19 cellular contexts compared by ENCODE assay signal in the genomic region with DNA sequence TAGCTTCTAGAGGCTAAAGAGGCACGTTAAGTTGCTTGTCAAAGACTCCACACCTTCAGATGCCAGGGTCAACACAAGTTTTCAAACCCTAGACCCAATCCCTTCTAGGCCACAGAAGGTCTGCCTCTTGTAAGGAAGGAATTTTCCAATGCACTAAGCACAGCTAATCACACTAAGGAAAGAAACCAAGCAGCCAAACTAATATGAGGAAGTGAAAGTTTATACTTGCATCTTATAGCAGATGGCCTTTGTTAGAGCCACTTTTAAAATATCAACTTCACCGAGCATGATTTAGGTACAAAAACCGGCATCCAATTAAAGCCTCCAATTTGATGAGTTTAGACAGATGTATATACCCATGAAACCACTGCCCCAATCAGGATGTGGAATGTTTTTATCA. TPM values are rescaled to one million over a fixed set of nuclear protein-coding genes. Genes with fewer than 3 reads are reported as not detected.
A peak's percentile ranks its signal among the peaks of the same experiment; 100 is the strongest.
DNase-seq lines count a peak whose midpoint lies in the region; ATAC-seq, FAIRE-seq and TF ChIP-seq lines count a peak whose summit lies in the region.
"Had no signal": no experiment of that assay in that cellular context is flagged by ENCODE, and none has a peak within 500 bp of the region (broad histone marks: within the 10 kb centered on the region; RNA-seq: fewer than 3 reads in every experiment).

No MANE protein-coding gene starts in this region.

- peaks cover 11% of the 10 kb centered on the region for H3K4me1 Mint-ChIP-seq in activated B cell treated with CpG ODN at 0.5 μM for 24 hours

- H3K36me3 Mint-ChIP-seq in activated B cell treated with CpG ODN at 0.5 μM for 24 hours (ENCODE audit: low read depth): no peaks in the 10 kb centered on the region
- H3K36me3 Mint-ChIP-seq: brain; naive thymus-derived CD8-positive, alpha-beta T cell; type B pancreatic cell had no signal

- peak; percentile 86 for FAIRE-seq in D721Med (lab: Jason Lieb, UNC)
- FAIRE-seq in pancreas (lab: Jason Lieb, UNC): peak; percentile 37

- no peak for DNase-seq in D721Med (ENCODE audit: insufficient read length, low spot score)
- peak; percentile 27 for DNase-seq in KBM-7
- no peak for DNase-seq in activated B cell treated with CpG ODN at 0.5 μM for 24 hours
- DNase-seq in pancreas: no peak
- no peak for DNase-seq in germinal center (ENCODE audit: low spot score)
- DNase-seq in D341Med (ENCODE audit: low spot score): no peak
- no peak for DNase-seq in NK-92 treated with Interleukin-12 subunit alpha and Interleukin-12 subunit beta, amount 100 ng/mL, for 24 hours (lab: John Stamatoyannopoulos, UW)
- DNase-seq: activated CD4-positive, CD25-positive, alpha-beta regulatory T cell; activated naive CD4-positive, alpha-beta T cell; DMS153; dorsolateral prefrontal cortex; left lung; naive thymus-derived CD8-positive, alpha-beta T cell; NCI-H1105 treated with DMSO at 0.1 percent for 48 hours; NCI-H345; SW 1271 had no signal

- intact Hi-C loops in activated B cell treated with CpG ODN at 0.5 μM for 24 hours (cut with micrococcal nuclease): no loop called here
- intact Hi-C loops in pancreas (cut with DNase I): no loop called here

- CTCF ChIA-PET in activated B cell treated with CpG ODN at 0.5 μM for 24 hours (lab: Charles Lee): no interaction called here

- H3K9me3 Mint-ChIP-seq in activated B cell treated with CpG ODN at 0.5 μM for 24 hours: no peaks in the 10 kb centered on the region
- H3K9me3 Mint-ChIP-seq: naive thymus-derived CD8-positive, alpha-beta T cell had no signal

- no peak overlapping the region for H3K27ac Mint-ChIP-seq in activated B cell treated with CpG ODN at 0.5 μM for 24 hours
- H3K27ac Mint-ChIP-seq: brain, type B pancreatic cell had no signal

- TF ChIP-seq CTCF in D721Med (IDR thresholded peaks at IDR 0.05; ENCODE audit: insufficient read depth, missing control alignments) (no peak), activated B cell treated with CpG ODN at 0.5 μM for 24 hours (IDR thresholded peaks at IDR 0.05) (no peak), pancreas (IDR thresholded peaks at IDR 0.05) (no peak)

- H3K4me1 ChIP-seq in pancreas: no peaks in the 10 kb centered on the region
- H3K4me1 ChIP-seq: left lung had no signal

- peak; percentile 60 for ATAC-seq in activated B cell treated with CpG ODN at 0.5 μM for 24 hours (ENCODE audit: low read depth)
- ATAC-seq in pancreas: no peak
- ATAC-seq in HG02938 (IDR thresholded peaks at IDR 0.05; ENCODE audit: unreplicated experiment): no peak
- ATAC-seq: left lung; naive thymus-derived CD8-positive, alpha-beta T cell had no signal

- no peak overlapping the region for H3K4me3 Mint-ChIP-seq in activated B cell treated with CpG ODN at 0.5 μM for 24 hours
- H3K4me3 Mint-ChIP-seq: naive thymus-derived CD8-positive, alpha-beta T cell; type B pancreatic cell had no signal

- in situ Hi-C loops in KBM-7 (cut with MboI; ENCODE audit: low pct_unique_long_range_greater_than_20kb, low sequenced_read_pairs): no loop called here

- H3K27ac ChIP-seq in pancreas: no peak overlapping the region
- H3K27ac ChIP-seq: dorsolateral prefrontal cortex, left lung had no signal

- H3K27me3 Mint-ChIP-seq in activated B cell treated with CpG ODN at 0.5 μM for 24 hours: no peaks in the 10 kb centered on the region
- H3K27me3 Mint-ChIP-seq: naive thymus-derived CD8-positive, alpha-beta T cell had no signal

- H3K27me3 ChIP-seq in pancreas: peaks cover 0 to 13% (median 0%) of the 10 kb centered on the region in 4 donors
- H3K27me3 ChIP-seq: left lung had no signal

- H3K9me3 ChIP-seq in pancreas: no peaks in the 10 kb centered on the region
- H3K9me3 ChIP-seq: left lung had no signal

- no peak overlapping the region for H3K4me3 ChIP-seq in pancreas
- H3K4me3 ChIP-seq: dorsolateral prefrontal cortex, left lung had no signal

- H3K36me3 ChIP-seq in pancreas: no peaks in the 10 kb centered on the region
- H3K36me3 ChIP-seq: left lung had no signal

- POLR2A ChIA-PET in activated B cell treated with CpG ODN at 0.5 μM for 24 hours (lab: Charles Lee): no interaction called here

- WGBS in pancreas, 2 donors: 42 to 55% methylated on average over 3 of the region's 3 CpGs

RNA-seq across cellular contexts. Expression of gene FHL1, which starts 9.9 kb away (rescaled TPM):
- 2.6 and 6.4 TPM in 2 replicates for total RNA-seq in activated B cell treated with CpG ODN at 0.5 μM for 24 hours
- total RNA-seq in pancreas: 10 to 100 TPM in 3 of 6 donors, 1 to 10 TPM in 3; 6.2 to 22.0 (median 10.4) TPM
- polyA plus RNA-seq in pancreas: 10 to 100 TPM; 25.3 to 31.6 TPM
